In genomic region chr1:89510061-89510460, GRCh38 we compare ENCODE assay signal across 3 cellular contexts. TPM values are rescaled to one million over a fixed set of nuclear protein-coding genes. Genes with fewer than 3 reads are reported as not detected.
DNase-seq lines count a peak whose midpoint lies in the region; ATAC-seq, FAIRE-seq and TF ChIP-seq lines count a peak whose summit lies in the region.
"Not testable (repeated sequence)": the region's sequence is repeated elsewhere in the genome, so short reads cannot be mapped to it uniquely, and the experiment has no call there.

No MANE protein-coding gene starts in this region.

- intact Hi-C loops in activated CD4-positive, alpha-beta T cell treated with anti-CD3 and anti-CD28 coated beads, Interleukin-2, amount 10 ng/mL, durations not matched to agents 24 days and 14 days (cut with micrococcal nuclease); K562 (cut with micrococcal nuclease): not testable (repeated sequence)

- H3K27me3 ChIP-seq in K562 (ENCODE audit: control insufficient read depth in 2 of 2, insufficient read depth in 2 of 2, low read length in 2 of 2): not testable (repeated sequence)

- FAIRE-seq in K562 (lab: Jason Lieb, UNC): not testable (repeated sequence)

- not testable (repeated sequence) for BruUV-seq in K562 (replicated peaks; lab: Mats Ljungman, UMichigan)

- in situ Hi-C loops in K562 (cut with MboI): not testable (repeated sequence)

- not testable (repeated sequence) for H3K4me1 Mint-ChIP-seq in activated CD4-positive, alpha-beta T cell treated with anti-CD3 and anti-CD28 coated beads, Interleukin-2, amount 10 ng/mL, durations not matched to agents 24 days and 14 days

- DNase-seq in activated CD4-positive, alpha-beta T cell treated with anti-CD3 and anti-CD28 coated beads, Interleukin-2, amount 10 ng/mL, durations not matched to agents 24 days and 14 days: peak; percentile 26
- DNase-seq in K562 (ENCODE audit: extremely low read depth in 1 of 4, low spot score in 3 of 4): not testable (repeated sequence)

- H3K27ac ChIP-seq in HEK293 (ENCODE audit: extremely low read depth, low read depth, low read length); K562 (ENCODE audit: extremely low read depth, low read depth, low read length): not testable (repeated sequence)

- H3K27me3 Mint-ChIP-seq in activated CD4-positive, alpha-beta T cell treated with anti-CD3 and anti-CD28 coated beads, Interleukin-2, amount 10 ng/mL, durations not matched to agents 24 days and 14 days: peaks cover 24% of the 10 kb centered on the region

- H3K9me1 ChIP-seq in K562 (ENCODE audit: control insufficient read depth, insufficient read depth, low read length): not testable (repeated sequence)

- H3K36me3 ChIP-seq in HEK293 (ENCODE audit: control insufficient read depth in 2 of 2, insufficient read depth in 1 of 2, low read length in 2 of 2); K562 (ENCODE audit: control insufficient read depth, insufficient read depth, low read length): not testable (repeated sequence)

- H3K9me3 Mint-ChIP-seq in activated CD4-positive, alpha-beta T cell treated with anti-CD3 and anti-CD28 coated beads, Interleukin-2, amount 10 ng/mL, durations not matched to agents 24 days and 14 days: peaks cover 24% of the 10 kb centered on the region

- H3K4me3 ChIP-seq in HEK293 (ENCODE audit: low read depth, low read length); K562: not testable (repeated sequence)

- TF ChIP-seq CTCF in HEK293 (tag by site-specific recombination; IDR thresholded peaks at IDR 0.05); K562 (IDR thresholded peaks at IDR 0.05 in 2 of 3, conservative IDR thresholded peaks at IDR 0.05 in 1 of 3; ENCODE audit: insufficient read depth in 2 of 3, low read depth in 1 of 3, low read length in 3 of 3): not testable (repeated sequence)

- POLR2A ChIA-PET in HEK293 (lab: Yijun Ruan, JAX); K562 (lab: Yijun Ruan, JAX): not testable (repeated sequence)

- not testable (repeated sequence) for H3K4me3 Mint-ChIP-seq in activated CD4-positive, alpha-beta T cell treated with anti-CD3 and anti-CD28 coated beads, Interleukin-2, amount 10 ng/mL, durations not matched to agents 24 days and 14 days

- TF ChIP-seq POLR2A in K562 (conservative IDR thresholded peaks at IDR 0.05): not testable (repeated sequence)

- TF ChIP-seq EP300 in K562 (IDR thresholded peaks at IDR 0.05; ENCODE audit: low read length): not testable (repeated sequence)

- H3K4me2 ChIP-seq in K562 (ENCODE audit: insufficient read depth, low read length): not testable (repeated sequence)

- H3K27ac Mint-ChIP-seq in activated CD4-positive, alpha-beta T cell treated with anti-CD3 and anti-CD28 coated beads, Interleukin-2, amount 10 ng/mL, durations not matched to agents 24 days and 14 days: not testable (repeated sequence)

- H3K9me3 ChIP-seq in HEK293 (ENCODE audit: control insufficient read depth, insufficient read depth, low read depth, low read length); K562 (replicated peaks; ENCODE audit: control insufficient read depth, insufficient read depth, low read depth, low read length): not testable (repeated sequence)

- not testable (repeated sequence) for ATAC-seq in K562

- H2AFZ ChIP-seq in K562 (ENCODE audit: low read depth, low read length): not testable (repeated sequence)

- TF ChIP-seq RAD21 in K562 (CRISPR knock-in tag; conservative IDR thresholded peaks at IDR 0.05 in 1 of 2, IDR thresholded peaks at IDR 0.05 in 1 of 2): not testable (repeated sequence)

- not testable (repeated sequence) for H4K20me1 ChIP-seq in K562 (replicated peaks; ENCODE audit: control insufficient read depth, insufficient read depth, low read length)

- CTCF ChIA-PET in HEK293 (lab: Yijun Ruan, JAX): interaction anchor here (0.6 kb wide), 1 partner anchor 28 kb away, joined by 4 read pairs; no protein-coding TSS in a partner anchor
- CTCF ChIA-PET in K562 (lab: Yijun Ruan, JAX; ENCODE audit: low intra/inter-chr PET ratio): not testable (repeated sequence)

- WGBS in K562 (ENCODE audit: insufficient coverage, low coverage, missing lambda C conversion rate): 34% methylated on average over 3 of the region's 5 CpGs

- H3K79me2 ChIP-seq in K562 (ENCODE audit: control insufficient read depth, insufficient read depth, low read length): not testable (repeated sequence)

- H3K36me3 Mint-ChIP-seq in activated CD4-positive, alpha-beta T cell treated with anti-CD3 and anti-CD28 coated beads, Interleukin-2, amount 10 ng/mL, durations not matched to agents 24 days and 14 days (ENCODE audit: low read depth): not testable (repeated sequence)

- not testable (repeated sequence) for H3K9ac ChIP-seq in K562 (ENCODE audit: insufficient read depth in 1 of 2, low read depth in 2 of 2, low read length in 2 of 2)

- not testable (repeated sequence) for H3K4me1 ChIP-seq in HEK293 (ENCODE audit: control insufficient read depth, insufficient read depth, low read length); K562 (replicated peaks in 1 of 2; ENCODE audit: control insufficient read depth in 2 of 2, insufficient read depth in 2 of 2, low read length in 2 of 2)

TF ChIP-seq in HEK293, 187 proteins besides CTCF, POLR2A, EP300 and RAD21 (continues in another document):
- TF ChIP-seq ZNF146 (tag by site-specific recombination; IDR thresholded peaks at IDR 0.05): peak; percentile 75

TF ChIP-seq in K562, 482 proteins besides CTCF, POLR2A, EP300 and RAD21:
- TF ChIP-seq BCOR (IDR thresholded peaks at IDR 0.05) (peak; percentile 46; the same call in 1 of the 2 replicates), ZNF146 (CRISPR knock-in tag; IDR thresholded peaks at IDR 0.05; ENCODE audit: unreplicated experiment) (peak; percentile 23)

RNA-seq across cellular contexts. Expression of gene LRRC8B, which starts 14.6 kb away (rescaled TPM):
- 74.5 and 76.8 TPM in 2 replicates for total RNA-seq in activated CD4-positive, alpha-beta T cell treated with anti-CD3 and anti-CD28 coated beads, Interleukin-2, amount 10 ng/mL, durations not matched to agents 24 days and 14 days
- 81.4 and 138 TPM in 2 replicates for total RNA-seq in K562 (2011; cell fraction: chromatin; rRNA removed; ENCODE audit: low replicate concordance)
- 30.5 and 31.5 TPM in 2 replicates for total RNA-seq in K562 (2011; cell fraction: nucleolus; rRNA removed)
- total RNA-seq in K562 (2011; cell fraction: nucleoplasm; rRNA removed): 59.8 and 105 TPM in 2 replicates
- 9.2 and 9.7 TPM in 2 replicates for total RNA-seq in K562 (2014; rRNA removed)
- total RNA-seq in K562 (2014; rRNA removed; fragmentation: Illumina TruSeq; extraction: Trizol): 17.1 and 21.9 TPM in 2 replicates
- total RNA-seq in K562 (2015; rRNA removed; fragmentation: Illumina TruSeq; extraction: Trizol): 13.5 and 14.4 TPM in 2 replicates
- total RNA-seq in K562 (2021): 20.3 and 25.7 TPM in 2 replicates
- polyA plus RNA-seq in K562 (2011; rRNA removed): 42.3 and 43.7 TPM in 2 replicates
- polyA plus RNA-seq in K562 (2011; cell fraction: cytosol; rRNA removed): 41.1 and 45.8 TPM in 2 replicates
- 32.4 and 41.6 TPM in 2 replicates for polyA plus RNA-seq in K562 (2011; cell fraction: nucleus; rRNA removed)
- 9.3 and 9.9 TPM in 2 replicates for polyA plus RNA-seq in K562 (2012)
- polyA plus RNA-seq in K562 (2014; fragmentation: Illumina TruSeq; extraction: Trizol): 15.8 and 16.0 TPM in 2 replicates
- polyA plus RNA-seq in K562 (2014; fragmentation: Nextera tagmentation; extraction: Ambion mirVana): 1 to 10 TPM; 4.3 to 5.7 TPM
- 10.5 and 12.3 TPM in 2 replicates for polyA plus RNA-seq in K562 (2014; rRNA removed)
- polyA minus RNA-seq in K562 (2011; rRNA and poly(A)+ RNA removed): 79.3 and 80.5 TPM in 2 replicates
- polyA minus RNA-seq in K562 (2011; cell fraction: cytosol; rRNA and poly(A)+ RNA removed): 32.1 and 35.7 TPM in 2 replicates
- 33.3 and 46.1 TPM in 2 replicates for polyA minus RNA-seq in K562 (2011; cell fraction: nucleus; rRNA and poly(A)+ RNA removed)
